ENCODE assay signal across 8 cellular contexts in the genomic region with DNA sequence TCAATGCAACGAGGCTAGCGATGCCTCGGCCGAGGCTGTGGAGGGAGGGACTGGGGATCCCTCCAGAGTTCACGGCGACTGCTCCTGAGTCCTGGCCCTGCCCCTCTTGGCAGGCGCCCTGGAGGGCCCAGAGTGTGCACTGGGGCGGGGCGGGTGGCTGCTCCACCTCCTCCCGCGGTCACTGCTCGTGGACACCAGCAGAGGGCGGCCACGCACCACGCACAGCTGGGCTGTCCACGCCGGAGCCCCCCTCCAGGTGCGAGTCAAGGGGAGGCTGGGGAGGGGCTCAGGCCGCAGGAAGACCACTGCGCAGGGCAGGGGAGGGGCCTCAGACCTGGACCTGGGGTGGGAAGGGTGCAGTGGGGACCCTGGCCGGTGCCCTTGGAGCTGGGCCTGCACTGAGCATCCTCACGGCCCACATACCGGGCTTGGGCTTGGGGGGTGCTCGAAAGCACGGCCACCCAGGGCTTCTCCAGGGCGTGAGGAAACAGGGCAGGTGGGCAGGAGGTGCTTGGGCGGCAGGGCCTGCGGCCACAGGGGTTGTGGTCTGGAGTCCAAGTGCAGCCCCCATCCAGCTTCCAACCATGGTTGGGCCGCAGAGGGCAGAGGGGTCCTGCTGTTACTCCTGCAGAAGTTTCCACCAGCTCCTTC. TPM values are rescaled to one million over a fixed set of nuclear protein-coding genes. Genes with fewer than 3 reads are reported as not detected.
DNase-seq lines count a peak whose midpoint lies in the region; ATAC-seq and TF ChIP-seq lines count a peak whose summit lies in the region.

No MANE protein-coding gene starts in this region.

- H3K4me1 ChIP-seq in adrenal gland (replicated peaks in 1 of 2): no peaks in the 10 kb centered on the region
- H3K4me1 ChIP-seq in naive thymus-derived CD4-positive, alpha-beta T cell (ENCODE audit: control insufficient read depth in 2 of 2, insufficient read depth in 2 of 2, low read length in 2 of 2): peaks cover 0 to 12% of the 10 kb centered on the region in 2 donors

- H3K4me3 ChIP-seq in adrenal gland: no peak overlapping the region
- H3K4me3 ChIP-seq in naive thymus-derived CD4-positive, alpha-beta T cell (ENCODE audit: low read length): no peak overlapping the region

- ATAC-seq in naive thymus-derived CD4-positive, alpha-beta T cell: peak; percentile 79
- no peak for ATAC-seq in GM21825 (IDR thresholded peaks at IDR 0.05; ENCODE audit: unreplicated experiment)
- ATAC-seq in HG02885 (IDR thresholded peaks at IDR 0.05; ENCODE audit: poor library complexity, unreplicated experiment): no peak

- intact Hi-C loops in adrenal gland (cut with DNase I): loop anchor here in 1 of 2 donors (10.0 kb wide), 1 partner anchor 603 kb away; no protein-coding TSS in a partner anchor
- intact Hi-C loops in naive thymus-derived CD4-positive, alpha-beta T cell (cut with micrococcal nuclease): loop anchor here (1.0 to 5.0 kb wide), 2 partner anchors 18 to 100 kb away; no protein-coding TSS in a partner anchor

- peaks cover 0 to 6% (median 4%) of the 10 kb centered on the region in 7 donors for H3K4me1 Mint-ChIP-seq in naive thymus-derived CD4-positive, alpha-beta T cell
- H3K4me1 Mint-ChIP-seq in type B pancreatic cell (ENCODE audit: unreplicated experiment): no peaks in the 10 kb centered on the region

- peaks cover 0 to 2% (median 0%) of the 10 kb centered on the region in 11 donors for H3K9me3 Mint-ChIP-seq in naive thymus-derived CD4-positive, alpha-beta T cell
- H3K9me3 Mint-ChIP-seq in type B pancreatic cell: peaks cover 9% of the 10 kb centered on the region

- no peaks in the 10 kb centered on the region for H3K36me3 ChIP-seq in adrenal gland (replicated peaks in 1 of 2)
- no peaks in the 10 kb centered on the region for H3K36me3 ChIP-seq in naive thymus-derived CD4-positive, alpha-beta T cell (ENCODE audit: control insufficient read depth in 2 of 3, insufficient read depth in 3 of 3, low read length in 3 of 3)

- POLR2A ChIA-PET in naive thymus-derived CD4-positive, alpha-beta T cell (lab: Charles Lee): interaction anchor here (0.6 to 1.8 kb wide), 2 partner anchors 17 to 620 kb away, joined by 3 to 13 read pairs; no protein-coding TSS in a partner anchor

- CTCF ChIA-PET in naive thymus-derived CD4-positive, alpha-beta T cell (lab: Charles Lee): interaction anchor here (0.8 to 1.6 kb wide), 3 partner anchors 8 to 602 kb away, joined by 3 to 11 read pairs (median 6); no protein-coding TSS in a partner anchor

- TF ChIP-seq CTCF in adrenal gland (IDR thresholded peaks at IDR 0.05) (peak; percentile 30 to 65 (median 48)), type B pancreatic cell (conservative IDR thresholded peaks at IDR 0.05) (peak; percentile 34)

- H3K27me3 ChIP-seq in adrenal gland: peaks cover 13% of the 10 kb centered on the region
- no peaks in the 10 kb centered on the region for H3K27me3 ChIP-seq in naive thymus-derived CD4-positive, alpha-beta T cell (ENCODE audit: control insufficient read depth in 2 of 2, insufficient read depth in 2 of 2, low read length in 2 of 2)

- no peak overlapping the region for H3K27ac ChIP-seq in adrenal gland
- no peak overlapping the region for H3K27ac ChIP-seq in naive thymus-derived CD4-positive, alpha-beta T cell (ENCODE audit: low read depth, low read length)

- no peaks in the 10 kb centered on the region for H3K9me3 ChIP-seq in adrenal gland (replicated peaks in 1 of 3)
- H3K9me3 ChIP-seq in naive thymus-derived CD4-positive, alpha-beta T cell (ENCODE audit: control insufficient read depth in 2 of 3, low read length in 3 of 3): peaks cover 0 to 2% (median 0%) of the 10 kb centered on the region in 3 experiments

- no peak overlapping the region for H3K27ac Mint-ChIP-seq in naive thymus-derived CD4-positive, alpha-beta T cell
- H3K27ac Mint-ChIP-seq in type B pancreatic cell: no peak overlapping the region

- no peak for TF ChIP-seq POLR2A in adrenal gland (IDR thresholded peaks at IDR 0.05)

- WGBS in adrenal gland, 4 donors: 0 to 83% (median 24%) methylated on average over 1 to 29 of the region's 29 CpGs

- no peaks in the 10 kb centered on the region for H3K36me3 Mint-ChIP-seq in naive thymus-derived CD4-positive, alpha-beta T cell
- H3K36me3 Mint-ChIP-seq in type B pancreatic cell: no peaks in the 10 kb centered on the region

- peak overlapping the region in 1 of 10 donors; percentile 37 for H3K4me3 Mint-ChIP-seq in naive thymus-derived CD4-positive, alpha-beta T cell
- H3K4me3 Mint-ChIP-seq in type B pancreatic cell: no peak overlapping the region

- H3K27me3 Mint-ChIP-seq in naive thymus-derived CD4-positive, alpha-beta T cell: peaks cover 0 to 5% (median 0%) of the 10 kb centered on the region in 5 donors
- no peaks in the 10 kb centered on the region for H3K27me3 Mint-ChIP-seq in type B pancreatic cell

- DNase-seq in DMS153 (lab: John Stamatoyannopoulos, UW) (peak; percentile 6), DMS153 treated with DMSO at 0.1 percent for 48 hours (lab: John Stamatoyannopoulos, UW; ENCODE audit: unreplicated experiment) (no peak), OCI-M1 (lab: John Stamatoyannopoulos, UW) (peak; percentile 18), adrenal gland (peak; percentile 29 to 57 (median 39)), type B pancreatic cell (ENCODE audit: extremely low spot score, unreplicated experiment) (no peak)
- peak; percentile 22 to 66 (median 53) for DNase-seq in naive thymus-derived CD4-positive, alpha-beta T cell

RNA-seq across cellular contexts. Expression of a gene that starts 20.6 kb away (rescaled TPM):
- 1 to 10 TPM in 4 of 8 donors, under 1 TPM in 4; 0.12 to 1.6 (median 0.77) TPM for total RNA-seq in adrenal gland
- polyA plus RNA-seq in adrenal gland: 1 to 10 TPM in 1 of 3 donors, under 1 TPM in 2; 0.20 to 1.9 (median 0.34) TPM
- 1 to 10 TPM; 1.6 to 8.0 (median 2.3) TPM for total RNA-seq in naive thymus-derived CD4-positive, alpha-beta T cell
- polyA plus RNA-seq in naive thymus-derived CD4-positive, alpha-beta T cell: under 1 TPM; 0.28 to 0.47 TPM
- total RNA-seq in type B pancreatic cell (ENCODE audit: low replicate concordance): 1.6 and 3.1 TPM in 2 replicates

Comparison
In these comparisons a context has a peak if more than half of its experiments do, and no peak if none do; other contexts are left out.
1. DNase-seq: peak in DMS153 (single experiment), OCI-M1 (single experiment), adrenal gland (7 of 7) and naive thymus-derived CD4-positive, alpha-beta T cell (9 of 9); none in DMS153 treated with DMSO at 0.1 percent for 48 hours (single experiment) and type B pancreatic cell (single experiment).